ENCODE assay signal across 2 cellular contexts in the genomic region with DNA sequence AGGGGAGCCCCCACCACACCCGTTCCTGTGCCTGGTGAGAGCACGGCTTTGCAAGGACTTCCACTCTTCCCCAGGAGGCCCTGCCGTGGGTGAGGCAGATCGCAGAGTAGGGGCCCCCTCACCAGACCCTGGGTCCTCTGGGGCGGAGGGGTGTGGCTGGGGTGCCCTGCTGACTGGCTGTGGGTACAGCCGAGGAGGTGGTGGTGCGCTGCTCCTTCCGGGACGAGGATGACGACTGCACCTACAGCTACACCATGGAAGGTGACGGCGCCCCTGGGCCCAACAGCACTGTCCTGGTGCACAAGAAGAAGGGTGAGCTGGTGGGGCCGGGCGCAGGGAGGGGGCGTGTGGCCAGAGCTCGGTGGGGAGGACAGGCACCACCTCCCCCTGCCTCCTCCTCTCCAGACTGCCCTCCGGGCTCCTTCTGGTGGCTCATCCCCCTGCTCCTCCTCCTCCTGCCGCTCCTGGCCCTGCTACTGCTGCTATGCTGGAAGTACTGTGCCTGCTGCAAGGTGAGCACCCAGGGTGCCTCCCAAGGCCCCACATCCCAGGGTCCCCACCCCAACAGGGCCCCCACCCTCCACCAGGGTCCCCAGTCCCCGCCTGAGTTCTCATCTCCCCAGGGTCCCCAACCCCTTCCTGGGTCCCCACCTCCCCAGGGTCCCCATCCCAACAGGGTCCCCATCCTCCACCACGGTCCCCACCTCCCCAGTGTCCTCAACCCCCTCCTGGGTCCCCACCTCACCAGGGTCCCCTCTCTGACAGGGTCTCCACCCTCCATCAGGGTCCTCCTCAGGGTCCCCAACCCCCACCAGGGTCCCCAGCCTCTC.
TF ChIP-seq lines count a peak whose summit lies in the region.

No MANE protein-coding gene starts in this region.

TF ChIP-seq in A549, 52 proteins besides CTCF, POLR2A, EP300 and RAD21:
- TF ChIP-seq EHF (CRISPR knock-in tag; IDR thresholded peaks at IDR 0.05): no peak
- TF ChIP-seq, protein P1, sequence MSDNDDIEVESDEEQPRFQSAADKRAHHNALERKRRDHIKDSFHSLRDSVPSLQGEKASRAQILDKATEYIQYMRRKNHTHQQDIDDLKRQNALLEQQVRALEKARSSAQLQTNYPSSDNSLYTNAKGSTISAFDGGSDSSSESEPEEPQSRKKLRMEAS (IDR thresholded peaks at IDR 0.05): no peak
- TF ChIP-seq BHLHE40 (IDR thresholded peaks at IDR 0.05; ENCODE audit: low read depth, low read length): no peak
- TF ChIP-seq CBX8 (IDR thresholded peaks at IDR 0.05): no peak
- no peak for TF ChIP-seq FOSB (CRISPR knock-in tag; IDR thresholded peaks at IDR 0.05)
TF ChIP-seq in A549: peak in this region for 0.

TF ChIP-seq in K562, 482 proteins besides CTCF, POLR2A, EP300 and RAD21:
- TF ChIP-seq, protein P2, sequence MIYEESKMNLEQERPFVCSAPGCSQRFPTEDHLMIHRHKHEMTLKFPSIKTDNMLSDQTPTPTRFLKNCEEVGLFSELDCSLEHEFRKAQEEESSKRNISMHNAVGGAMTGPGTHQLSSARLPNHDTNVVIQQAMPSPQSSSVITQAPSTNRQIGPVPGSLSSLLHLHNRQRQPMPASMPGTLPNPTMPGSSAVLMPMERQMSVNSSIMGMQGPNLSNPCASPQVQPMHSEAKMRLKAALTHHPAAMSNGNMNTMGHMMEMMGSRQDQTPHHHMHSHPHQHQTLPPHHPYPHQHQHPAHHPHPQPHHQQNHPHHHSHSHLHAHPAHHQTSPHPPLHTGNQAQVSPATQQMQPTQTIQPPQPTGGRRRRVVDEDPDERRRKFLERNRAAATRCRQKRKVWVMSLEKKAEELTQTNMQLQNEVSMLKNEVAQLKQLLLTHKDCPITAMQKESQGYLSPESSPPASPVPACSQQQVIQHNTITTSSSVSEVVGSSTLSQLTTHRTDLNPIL (CRISPR knock-in tag; IDR thresholded peaks at IDR 0.05): no peak
- TF ChIP-seq ZNF696 (CRISPR knock-in tag; conservative IDR thresholded peaks at IDR 0.05) (no peak), MEF2D (tag; conservative IDR thresholded peaks at IDR 0.05; ENCODE audit: low read depth) (no peak), ZSCAN29 (IDR thresholded peaks at IDR 0.05) (no peak), ZBTB7A (IDR thresholded peaks at IDR 0.05; ENCODE audit: borderline replicate concordance, control insufficient read depth, low read depth, low read length) (peak; percentile 25; the same call in 1 of the 2 replicates), ZNF263 (CRISPR knock-in tag; IDR thresholded peaks at IDR 0.05; ENCODE audit: borderline replicate concordance) (peak; percentile 81), CHD1 (IDR thresholded peaks at IDR 0.05; ENCODE audit: low read length) (no peak)
TF ChIP-seq in K562: peak in this region for 2.
